Comparison of ENCODE assay signal across 1 cellular context in the genomic region with DNA sequence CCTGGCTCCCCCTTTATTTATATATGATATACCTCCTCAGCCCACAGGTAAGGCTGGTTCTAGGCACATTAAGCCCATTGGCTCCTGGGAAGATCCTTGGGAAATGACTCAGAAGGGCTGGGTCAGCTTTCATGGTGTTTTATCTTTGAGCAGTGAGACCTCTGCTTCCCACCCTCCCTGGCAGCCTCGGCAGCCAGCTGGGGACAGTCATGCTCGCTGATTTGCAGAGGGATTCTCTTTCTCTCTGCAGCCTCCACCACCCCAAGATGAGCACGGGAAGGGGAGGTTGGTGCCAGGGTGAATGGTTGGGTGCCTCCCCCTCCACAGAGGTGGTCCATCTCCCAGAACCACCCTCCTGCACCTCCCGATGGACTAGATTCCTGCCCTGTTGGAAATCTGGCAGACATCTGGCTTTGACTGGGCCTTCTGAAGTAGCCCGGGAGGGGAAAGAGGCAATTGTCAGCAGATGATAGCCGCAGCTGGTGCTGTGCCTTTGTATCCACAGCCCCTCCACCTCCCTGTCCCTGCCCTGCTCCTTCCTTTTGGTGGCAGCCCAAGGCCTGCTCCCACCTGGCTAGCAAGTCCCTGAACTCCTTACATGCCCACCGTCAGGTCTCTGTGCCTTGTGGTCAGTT.
A peak's percentile ranks its signal among the peaks of the same experiment; 100 is the strongest.
TF ChIP-seq lines count a peak whose summit lies in the region.

No MANE protein-coding gene starts in this region.

TF ChIP-seq in A549, 52 proteins besides CTCF, POLR2A, EP300 and RAD21 (continued from another document):
- TF ChIP-seq SMC3 (IDR thresholded peaks at IDR 0.05) = 0 out of 3 replicates have a peak, but pooled peaks have one; percentile 15
